In the genomic region with DNA sequence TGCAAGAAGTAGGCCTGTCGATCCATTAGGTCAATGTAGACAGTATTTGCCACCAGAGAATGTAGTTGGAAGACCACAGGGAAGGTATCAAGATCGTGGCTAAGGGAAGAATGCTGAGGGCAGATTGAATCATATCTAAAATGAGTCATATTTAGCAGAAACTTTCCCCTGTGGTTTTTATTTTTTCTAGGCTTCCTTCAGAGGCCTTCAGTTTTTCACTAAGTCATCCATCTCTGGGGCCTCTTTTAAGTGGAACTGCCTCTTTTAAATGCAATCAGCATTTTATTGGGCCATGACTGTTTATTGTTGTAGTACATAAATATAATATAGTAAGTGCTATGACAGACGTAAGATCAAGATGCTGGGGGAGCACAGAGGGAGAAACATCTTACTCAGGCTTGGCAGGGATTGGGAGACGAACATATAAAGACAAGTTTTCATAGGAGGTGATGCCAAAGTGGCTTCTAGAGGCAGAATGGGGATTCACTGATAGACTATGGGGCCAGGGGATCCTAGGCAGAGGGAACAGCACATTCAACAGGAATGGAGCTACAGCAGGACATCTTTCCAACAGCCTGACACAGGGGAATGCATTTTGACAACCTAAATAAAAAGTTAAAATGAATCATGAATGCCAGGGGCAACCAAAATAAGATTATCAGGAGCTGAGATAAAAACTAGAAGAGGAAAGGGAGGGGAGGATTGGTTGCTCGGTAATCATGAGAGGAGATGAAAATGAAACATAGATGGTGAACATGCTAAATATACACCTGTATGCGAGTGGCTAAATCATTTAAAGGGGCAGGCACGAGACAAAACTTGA, we compare ENCODE assay signal across 9 cellular contexts. TPM values are rescaled to one million over a fixed set of nuclear protein-coding genes. Genes with fewer than 3 reads are reported as not detected.
A peak's percentile ranks its signal among the peaks of the same experiment; 100 is the strongest.
DNase-seq lines count a peak whose midpoint lies in the region; ATAC-seq and TF ChIP-seq lines count a peak whose summit lies in the region.
"Had no signal": no experiment of that assay in that cellular context is flagged by ENCODE, and none has a peak within 500 bp of the region (broad histone marks: within the 10 kb centered on the region; RNA-seq: fewer than 3 reads in every experiment).

No MANE protein-coding gene starts in this region.

- DNase-seq in SK-N-SH (no peak), mesothelial cell of epicardium (ENCODE audit: low spot score in 2 of 2, unreplicated experiment in 2 of 2) (no peak), head of caudate nucleus (no peak), esophagus muscularis mucosa (ENCODE audit: extremely low spot score) (no peak), cerebellar cortex (ENCODE audit: low spot score) (no peak)

- H3K4me1 ChIP-seq in SK-N-SH (ENCODE audit: control insufficient read depth in 1 of 2, insufficient read depth in 2 of 2, low read depth in 1 of 2, low read length in 1 of 2): peaks cover 0 to 3% of the 10 kb centered on the region in 2 experiments; a peak in 1 of 4 replicates
- no peaks in the 10 kb centered on the region for H3K4me1 ChIP-seq in esophagus muscularis mucosa

- TF ChIP-seq RAD21 in SK-N-SH (IDR thresholded peaks at IDR 0.05; ENCODE audit: low read length): no peak

- peak overlapping the region; percentile 44; the same call in 1 of the 2 replicates for H3K4me2 ChIP-seq in SK-N-SH

- intact Hi-C loops in head of caudate nucleus (cut with DNase I): no loop called here
- intact Hi-C loops in esophagus muscularis mucosa (cut with DNase I): no loop called here

- peak overlapping the region; percentile 43 for H3K27ac Mint-ChIP-seq in mesothelial cell of epicardium

- peak overlapping the region; percentile 17; the same call in 1 of the 2 replicates for H3K9ac ChIP-seq in SK-N-SH

- peaks cover 3% of the 10 kb centered on the region for H3K9me3 Mint-ChIP-seq in mesothelial cell of epicardium

- H3K36me3 Mint-ChIP-seq in mesothelial cell of epicardium: no peaks in the 10 kb centered on the region

- no peaks in the 10 kb centered on the region for H3K79me2 ChIP-seq in SK-N-SH (ENCODE audit: insufficient read depth)

- H3K4me3 ChIP-seq in SK-N-SH (ENCODE audit: low read depth in 2 of 2, low read length in 1 of 2) (no peak overlapping the region), esophagus muscularis mucosa (no peak overlapping the region)

- CTCF ChIA-PET in SK-N-SH (lab: Yijun Ruan, JAX): interaction anchor here (0.8 kb wide), 1 partner anchor 23 kb away, joined by 3 read pairs; no protein-coding TSS in a partner anchor

- H3F3A ChIP-seq in SK-N-SH (replicated peaks; ENCODE audit: insufficient read depth): peaks cover 23% of the 10 kb centered on the region

- TF ChIP-seq POLR2A in esophagus muscularis mucosa (IDR thresholded peaks at IDR 0.05; ENCODE audit: low read depth): no peak

- peaks cover 10% of the 10 kb centered on the region for H3K4me1 Mint-ChIP-seq in mesothelial cell of epicardium

- TF ChIP-seq CTCF in SK-N-SH (IDR thresholded peaks at IDR 0.05) (no peak), mesothelial cell of epicardium (IDR thresholded peaks at IDR 0.05; ENCODE audit: unreplicated experiment) (no peak), esophagus muscularis mucosa (IDR thresholded peaks at IDR 0.05) (no peak)

- H2AFZ ChIP-seq in SK-N-SH (ENCODE audit: low read depth): peak overlapping the region; percentile 33

- H3K27me3 Mint-ChIP-seq in mesothelial cell of epicardium (ENCODE audit: low read depth): no peaks in the 10 kb centered on the region

- no peaks in the 10 kb centered on the region for H3K9me2 ChIP-seq in SK-N-SH

- no peak overlapping the region for H3K4me3 Mint-ChIP-seq in mesothelial cell of epicardium

- TF ChIP-seq EP300 in SK-N-SH (IDR thresholded peaks at IDR 0.05; ENCODE audit: borderline replicate concordance in 1 of 2, low read depth in 1 of 2, low read length in 1 of 2) (peak in 1 of 2 experiments; percentile 52; a peak in 2 of 4 replicates), esophagus muscularis mucosa (IDR thresholded peaks at IDR 0.05) (no peak)

- peak; percentile 72 for ATAC-seq in GM18519 (IDR thresholded peaks at IDR 0.05; ENCODE audit: low FRiP score, unreplicated experiment)
- ATAC-seq in HG02852 (IDR thresholded peaks at IDR 0.05; ENCODE audit: unreplicated experiment): peak; percentile 76
- ATAC-seq in HG03565 (IDR thresholded peaks at IDR 0.05; ENCODE audit: unreplicated experiment): no peak

- H3K27ac ChIP-seq in SK-N-SH (ENCODE audit: low read depth in 2 of 2, low read length in 1 of 2) (peak overlapping the region; percentile 17 to 84; a peak in 2 of 4 replicates), esophagus muscularis mucosa (replicated peaks in 1 of 4) (no peak overlapping the region)

- no peaks in the 10 kb centered on the region for H3K9me3 ChIP-seq in SK-N-SH
- H3K9me3 ChIP-seq in esophagus muscularis mucosa: no peaks in the 10 kb centered on the region

- POLR2A ChIA-PET in SK-N-SH (lab: Yijun Ruan, JAX): no interaction called here

- H3K27me3 ChIP-seq in SK-N-SH (ENCODE audit: insufficient read depth) (no peaks in the 10 kb centered on the region), esophagus muscularis mucosa (no peaks in the 10 kb centered on the region)

- WGBS in SK-N-SH (ENCODE audit: low lambda C conversion rate): 35% methylated on average over 7 of the region's 7 CpGs
- WGBS in esophagus muscularis mucosa: 81% methylated on average over 7 of the region's 7 CpGs

- no peaks in the 10 kb centered on the region for H4K20me1 ChIP-seq in SK-N-SH (ENCODE audit: insufficient read depth)

- H3K36me3 ChIP-seq in SK-N-SH (replicated peaks in 1 of 2; ENCODE audit: control insufficient read depth in 1 of 2, insufficient read depth in 2 of 2, low read length in 1 of 2) (no peaks in the 10 kb centered on the region), esophagus muscularis mucosa (no peaks in the 10 kb centered on the region)

TF ChIP-seq in SK-N-SH, 30 proteins besides CTCF, POLR2A, EP300 and RAD21:
- TF ChIP-seq FOSL2 (IDR thresholded peaks at IDR 0.05; ENCODE audit: borderline replicate concordance, low read depth): peak; percentile 85
- TF ChIP-seq, protein P1, sequence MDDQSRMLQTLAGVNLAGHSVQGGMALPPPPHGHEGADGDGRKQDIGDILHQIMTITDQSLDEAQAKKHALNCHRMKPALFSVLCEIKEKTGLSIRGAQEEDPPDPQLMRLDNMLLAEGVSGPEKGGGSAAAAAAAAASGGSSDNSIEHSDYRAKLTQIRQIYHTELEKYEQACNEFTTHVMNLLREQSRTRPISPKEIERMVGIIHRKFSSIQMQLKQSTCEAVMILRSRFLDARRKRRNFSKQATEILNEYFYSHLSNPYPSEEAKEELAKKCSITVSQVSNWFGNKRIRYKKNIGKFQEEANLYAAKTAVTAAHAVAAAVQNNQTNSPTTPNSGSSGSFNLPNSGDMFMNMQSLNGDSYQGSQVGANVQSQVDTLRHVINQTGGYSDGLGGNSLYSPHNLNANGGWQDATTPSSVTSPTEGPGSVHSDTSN (IDR thresholded peaks at IDR 0.05): peak; percentile 66
- TF ChIP-seq TCF12 (IDR thresholded peaks at IDR 0.05): peak; percentile 70
- TF ChIP-seq, protein P2, sequence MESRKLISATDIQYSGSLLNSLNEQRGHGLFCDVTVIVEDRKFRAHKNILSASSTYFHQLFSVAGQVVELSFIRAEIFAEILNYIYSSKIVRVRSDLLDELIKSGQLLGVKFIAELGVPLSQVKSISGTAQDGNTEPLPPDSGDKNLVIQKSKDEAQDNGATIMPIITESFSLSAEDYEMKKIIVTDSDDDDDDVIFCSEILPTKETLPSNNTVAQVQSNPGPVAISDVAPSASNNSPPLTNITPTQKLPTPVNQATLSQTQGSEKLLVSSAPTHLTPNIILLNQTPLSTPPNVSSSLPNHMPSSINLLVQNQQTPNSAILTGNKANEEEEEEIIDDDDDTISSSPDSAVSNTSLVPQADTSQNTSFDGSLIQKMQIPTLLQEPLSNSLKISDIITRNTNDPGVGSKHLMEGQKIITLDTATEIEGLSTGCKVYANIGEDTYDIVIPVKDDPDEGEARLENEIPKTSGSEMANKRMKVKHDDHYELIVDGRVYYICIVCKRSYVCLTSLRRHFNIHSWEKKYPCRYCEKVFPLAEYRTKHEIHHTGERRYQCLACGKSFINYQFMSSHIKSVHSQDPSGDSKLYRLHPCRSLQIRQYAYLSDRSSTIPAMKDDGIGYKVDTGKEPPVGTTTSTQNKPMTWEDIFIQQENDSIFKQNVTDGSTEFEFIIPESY (IDR thresholded peaks at IDR 0.05; ENCODE audit: borderline replicate concordance, low read depth): no peak
- TF ChIP-seq RXRA (IDR thresholded peaks at IDR 0.05; ENCODE audit: borderline replicate concordance, low read depth): peak; percentile 34; the same call in 1 of the 2 replicates
- TF ChIP-seq NFIC (IDR thresholded peaks at IDR 0.05; ENCODE audit: borderline replicate concordance): peak; percentile 55
- TF ChIP-seq RCOR1 (IDR thresholded peaks at IDR 0.05; ENCODE audit: low read length): no peak
- TF ChIP-seq TEAD4 (IDR thresholded peaks at IDR 0.05; ENCODE audit: borderline replicate concordance, insufficient read depth): peak; percentile 29; the same call in 1 of the 2 replicates
- no peak for TF ChIP-seq FOXJ3 (CRISPR knock-in tag; IDR thresholded peaks at IDR 0.05)
- TF ChIP-seq JUND (IDR thresholded peaks at IDR 0.05): peak; percentile 86
- TF ChIP-seq, protein P3, sequence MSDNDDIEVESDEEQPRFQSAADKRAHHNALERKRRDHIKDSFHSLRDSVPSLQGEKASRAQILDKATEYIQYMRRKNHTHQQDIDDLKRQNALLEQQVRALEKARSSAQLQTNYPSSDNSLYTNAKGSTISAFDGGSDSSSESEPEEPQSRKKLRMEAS (IDR thresholded peaks at IDR 0.05; ENCODE audit: low read depth): peak; percentile 8; the same call in 1 of the 2 replicates
- TF ChIP-seq MEF2A (IDR thresholded peaks at IDR 0.05; ENCODE audit: borderline replicate concordance, low read depth): peak; percentile 25; the same call in 1 of the 2 replicates

RNA-seq across cellular contexts. Expression of a gene that starts 20.1 kb away (rescaled TPM):
- polyA plus RNA-seq in SK-N-SH (2012; rRNA removed): not detected in 2 replicates
- polyA plus RNA-seq in SK-N-SH (2012; cell fraction: cytosol; rRNA removed): not detected in 2 replicates
- polyA plus RNA-seq in SK-N-SH (2012; cell fraction: nucleus; rRNA removed): 0.18 TPM in 1 of 2 replicates, not detected in the other
- not detected in 3 replicates for total RNA-seq in mesothelial cell of epicardium
- not detected for total RNA-seq in esophagus muscularis mucosa
- total RNA-seq: liver had no signal
- polyA plus RNA-seq: liver had no signal

Comparison
In these comparisons a context has a peak if more than half of its experiments do, and no peak if none do; other contexts are left out.
1. H3K27ac ChIP-seq: peak in SK-N-SH (2 of 2); none in esophagus muscularis mucosa (0 of 4).